ENCODE assay signal across 8 cellular contexts in genomic region chr3:10248984-10249748, GRCh38. TPM values are rescaled to one million over a fixed set of nuclear protein-coding genes. Genes with fewer than 3 reads are reported as not detected.
DNase-seq lines count a peak whose midpoint lies in the region; ATAC-seq and TF ChIP-seq lines count a peak whose summit lies in the region.

No MANE protein-coding gene starts in this region.

- peak overlapping the region; percentile 77 for H3K4me3 ChIP-seq in HUES48 (ENCODE audit: low read depth, low read length)
- peak overlapping the region; percentile 62 to 95 (median 84) for H3K4me3 ChIP-seq in dorsolateral prefrontal cortex

- H3K4me1 Mint-ChIP-seq in Calu3 (ENCODE audit: low read depth, unreplicated experiment) (peaks cover 8% of the 10 kb centered on the region), memory B cell (peaks cover 40% of the 10 kb centered on the region)
- H3K4me1 Mint-ChIP-seq in activated CD4-positive, alpha-beta T cell treated with anti-CD3 and anti-CD28 coated beads, Interleukin-2, amount 10 ng/mL, durations not matched to agents 24 days and 14 days: peaks cover 49% of the 10 kb centered on the region

- CTCF ChIA-PET in Calu3 (lab: Charles Lee): interaction anchor here (0.7 to 0.9 kb wide), 4 partner anchors 65 to 1692 kb away, joined by 3 to 4 read pairs (median 4); no protein-coding TSS in a partner anchor

- H3K36me3 Mint-ChIP-seq in Calu3 (ENCODE audit: insufficient read depth, unreplicated experiment): peaks cover 71% of the 10 kb centered on the region
- H3K36me3 Mint-ChIP-seq in activated CD4-positive, alpha-beta T cell treated with anti-CD3 and anti-CD28 coated beads, Interleukin-2, amount 10 ng/mL, durations not matched to agents 24 days and 14 days (ENCODE audit: low read depth): peaks cover 77% of the 10 kb centered on the region
- H3K36me3 Mint-ChIP-seq in memory B cell: peaks cover 20% of the 10 kb centered on the region

- no TSS peak for BruUV-seq in Calu3 (replicated peaks; lab: Mats Ljungman, UMichigan)

- H3K36me3 ChIP-seq in HUES48 (ENCODE audit: control insufficient read depth, insufficient read depth, low read length): peaks cover 30% of the 10 kb centered on the region

- intact Hi-C loops in Calu3 (cut with micrococcal nuclease; ENCODE audit: unreplicated experiment): no loop called here
- intact Hi-C loops in activated CD4-positive, alpha-beta T cell treated with anti-CD3 and anti-CD28 coated beads, Interleukin-2, amount 10 ng/mL, durations not matched to agents 24 days and 14 days (cut with micrococcal nuclease): loop anchor here (1.0 to 10.0 kb wide), 7 partner anchors 15 to 852 kb away; partner anchors contain the start of genes BRK1, CRELD1, IRAK2 and JAGN1
- intact Hi-C loops in dorsolateral prefrontal cortex (cut with DNase I): loop anchor here in 1 of 2 donors (2.0 to 10.0 kb wide), 2 partner anchors 108 to 244 kb away; partner anchors contain the start of gene VHL

- H3K27me3 Mint-ChIP-seq in Calu3 (ENCODE audit: unreplicated experiment): no peaks in the 10 kb centered on the region
- H3K27me3 Mint-ChIP-seq in activated CD4-positive, alpha-beta T cell treated with anti-CD3 and anti-CD28 coated beads, Interleukin-2, amount 10 ng/mL, durations not matched to agents 24 days and 14 days: no peaks in the 10 kb centered on the region
- H3K27me3 Mint-ChIP-seq in memory B cell: no peaks in the 10 kb centered on the region

- peak overlapping the region; percentile 69 for H3K27ac Mint-ChIP-seq in Calu3 (ENCODE audit: unreplicated experiment)
- peak overlapping the region; percentile 98 for H3K27ac Mint-ChIP-seq in activated CD4-positive, alpha-beta T cell treated with anti-CD3 and anti-CD28 coated beads, Interleukin-2, amount 10 ng/mL, durations not matched to agents 24 days and 14 days
- peak overlapping the region; percentile 95 for H3K27ac Mint-ChIP-seq in memory B cell

- no peak for TF ChIP-seq CTCF in Calu3 (IDR thresholded peaks at IDR 0.05; ENCODE audit: unreplicated experiment)
- no peak for TF ChIP-seq CTCF in dorsolateral prefrontal cortex (IDR thresholded peaks at IDR 0.05 in 54 of 56, conservative IDR thresholded peaks at IDR 0.05 in 2 of 56; ENCODE audit: low read depth in 1 of 56, partially characterized antibody in 56 of 56)

- DNase-seq in Calu3 (peak; percentile 28), dorsolateral prefrontal cortex (peak in 3 of 10 donors; percentile 10 to 51 (median 19)), memory B cell (ENCODE audit: low spot score in 2 of 2) (peak in 1 of 2 donors; percentile 31)
- peak; percentile 87 for DNase-seq in activated CD4-positive, alpha-beta T cell treated with anti-CD3 and anti-CD28 coated beads, Interleukin-2, amount 10 ng/mL, durations not matched to agents 24 days and 14 days
- peak; percentile 43 for DNase-seq in stimulated activated CD8-positive, alpha-beta memory T cell treated with anti-CD3 and anti-CD28 coated beads, Interleukin-4, amount 100 ng/mL, for 24 hours (ENCODE audit: low read depth)

- H3K27ac ChIP-seq in HUES48 (ENCODE audit: low read depth, low read length) (peak overlapping the region; percentile 69), dorsolateral prefrontal cortex (peak overlapping the region in 55 of 59 donors; percentile 18 to 93 (median 79))

- H3K4me1 ChIP-seq in HUES48 (ENCODE audit: control insufficient read depth, insufficient read depth, low read length): peaks cover 20% of the 10 kb centered on the region

- H3K9me3 ChIP-seq in HUES48 (ENCODE audit: control insufficient read depth, insufficient read depth, low read length): peaks cover 10% of the 10 kb centered on the region

- no peak for ATAC-seq in memory B cell (ENCODE audit: low read depth)
- ATAC-seq in HG03175 (IDR thresholded peaks at IDR 0.05; ENCODE audit: unreplicated experiment): no peak
- no peak for ATAC-seq in GM19467 (IDR thresholded peaks at IDR 0.05; ENCODE audit: unreplicated experiment)

- H3K9me3 Mint-ChIP-seq in Calu3 (ENCODE audit: low read depth, unreplicated experiment) (no peaks in the 10 kb centered on the region), memory B cell (peaks cover 4% of the 10 kb centered on the region)
- H3K9me3 Mint-ChIP-seq in activated CD4-positive, alpha-beta T cell treated with anti-CD3 and anti-CD28 coated beads, Interleukin-2, amount 10 ng/mL, durations not matched to agents 24 days and 14 days: peaks cover 17% of the 10 kb centered on the region

- H3K9ac ChIP-seq in HUES48 (ENCODE audit: low read depth, low read length): peak overlapping the region; percentile 78

- H3K4me3 Mint-ChIP-seq in Calu3 (ENCODE audit: low read depth, unreplicated experiment) (peak overlapping the region; percentile 86), memory B cell (peak overlapping the region; percentile 96)
- H3K4me3 Mint-ChIP-seq in activated CD4-positive, alpha-beta T cell treated with anti-CD3 and anti-CD28 coated beads, Interleukin-2, amount 10 ng/mL, durations not matched to agents 24 days and 14 days: peak overlapping the region; percentile 92

- H3K27me3 ChIP-seq in HUES48 (ENCODE audit: control insufficient read depth, insufficient read depth, low read length): no peaks in the 10 kb centered on the region; the same call in 1 of the 2 replicates
- H3K27me3 ChIP-seq in dorsolateral prefrontal cortex: no peaks in the 10 kb centered on the region

RNA-seq across cellular contexts. Expression of gene TATDN2, which starts 0.9 kb away (rescaled TPM):
- total RNA-seq in Calu3 (2022) (34.2 and 34.3 TPM in 2 replicates), dorsolateral prefrontal cortex (10 to 100 TPM; 28.5 to 54.1 (median 41.6) TPM)
- 70.9 and 74.4 TPM in 2 replicates for total RNA-seq in activated CD4-positive, alpha-beta T cell treated with anti-CD3 and anti-CD28 coated beads, Interleukin-2, amount 10 ng/mL, durations not matched to agents 24 days and 14 days

RNA-seq across cellular contexts. Expression of gene GHRL, which starts 43.6 kb away (rescaled TPM):
- total RNA-seq in Calu3 (2022): 0.85 and 2.1 TPM in 2 replicates
- 0.43 and 1.3 TPM in 2 replicates for total RNA-seq in activated CD4-positive, alpha-beta T cell treated with anti-CD3 and anti-CD28 coated beads, Interleukin-2, amount 10 ng/mL, durations not matched to agents 24 days and 14 days
- 1 to 10 TPM in 72 of 120 experiments, under 1 TPM in 24, not detected in 24; 0.32 to 6.7 (median 1.6) TPM for total RNA-seq in dorsolateral prefrontal cortex
